In genomic region chr13:102394158-102395053, GRCh38 we compare ENCODE assay signal across 9 cellular contexts. TPM values are rescaled to one million over a fixed set of nuclear protein-coding genes. Genes with fewer than 3 reads are reported as not detected.
DNase-seq lines count a peak whose midpoint lies in the region; ATAC-seq, FAIRE-seq and TF ChIP-seq lines count a peak whose summit lies in the region.
"Had no signal": no experiment of that assay in that cellular context is flagged by ENCODE, and none has a peak within 500 bp of the region (broad histone marks: within the 10 kb centered on the region; RNA-seq: fewer than 3 reads in every experiment).

No MANE protein-coding gene starts in this region.

- peak overlapping the region; percentile 33 for H3K4me2 ChIP-seq in endothelial cell of umbilical vein (ENCODE audit: insufficient read depth, low read length)

- H3K9ac ChIP-seq in endothelial cell of umbilical vein (replicated peaks; ENCODE audit: extremely low read depth, insufficient read depth, low read length), result peak overlapping the region; percentile 41

- POLR2A ChIA-PET in A673 (lab: Charles Lee; ENCODE audit: low non-redundant PET) (no interaction called here), endothelial cell of umbilical vein (lab: Charles Lee) (no interaction called here)

- BruUV-seq in A673 (replicated peaks; lab: Mats Ljungman, UMichigan) (no TSS peak), endothelial cell of umbilical vein (replicated peaks; lab: Mats Ljungman, UMichigan) (TSS peak; percentile 71)

- H3K9me3 ChIP-seq in A673 (ENCODE audit: low read depth, low read length, poor library complexity, severe bottlenecking), result no peaks in the 10 kb centered on the region
- no peaks in the 10 kb centered on the region for H3K9me3 ChIP-seq in endothelial cell of umbilical vein (replicated peaks; ENCODE audit: control insufficient read depth, insufficient read depth, low read length)
- no peaks in the 10 kb centered on the region for H3K9me3 ChIP-seq in mesodermal cell (ENCODE audit: control insufficient read depth, low read length)

- intact Hi-C loops in A673 (cut with micrococcal nuclease; ENCODE audit: unreplicated experiment) (loop anchor here (2.0 to 5.0 kb wide), 2 partner anchors 68 to 262 kb away; no protein-coding TSS in a partner anchor), endothelial cell of umbilical vein (cut with micrococcal nuclease) (loop anchor here (2.0 to 5.0 kb wide), 3 partner anchors 197 to 453 kb away; partner anchors contain the start of genes ERCC5 and TEX30)

- 0 to 1% methylated on average over 53 to 60 of the region's 72 CpGs for WGBS in mesodermal cell (ENCODE audit: insufficient coverage in 2 of 2), 2 experiments

- H3K27ac ChIP-seq in A673 (ENCODE audit: low read depth, low read length, poor library complexity, severe bottlenecking), result peak overlapping the region; percentile 98
- no peak overlapping the region for H3K27ac ChIP-seq in endothelial cell of umbilical vein (ENCODE audit: insufficient read depth, low read depth, low read length)
- peak overlapping the region; percentile 50 for H3K27ac ChIP-seq in mesodermal cell (ENCODE audit: low read depth, low read length, severe bottlenecking)
- H3K27ac ChIP-seq: C4-2B had no signal

- no peaks in the 10 kb centered on the region for H3K9me1 ChIP-seq in endothelial cell of umbilical vein (replicated peaks; ENCODE audit: control insufficient read depth, extremely low read depth, insufficient read depth, low read length)

- H3K4me1 ChIP-seq in A673 (ENCODE audit: insufficient read depth, low read length, poor library complexity, severe bottlenecking), result peaks cover 65% of the 10 kb centered on the region
- H3K4me1 ChIP-seq in endothelial cell of umbilical vein (ENCODE audit: control insufficient read depth, extremely low read depth, insufficient read depth, low read length), result peaks cover 9% of the 10 kb centered on the region
- H3K4me1 ChIP-seq in mesodermal cell (ENCODE audit: control insufficient read depth, insufficient read depth, low read length, poor library complexity, severe bottlenecking), result peaks cover 3% of the 10 kb centered on the region

- FAIRE-seq in endothelial cell of umbilical vein (lab: Jason Lieb, UNC), result peak; percentile 88

- CTCF ChIA-PET in A673 (lab: Charles Lee) (no interaction called here), endothelial cell of umbilical vein (lab: Charles Lee) (interaction anchor here (1.4 to 1.8 kb wide), 2 partner anchors 9 to 253 kb away, joined by 5 to 6 read pairs; no protein-coding TSS in a partner anchor)

- no peaks in the 10 kb centered on the region for H4K20me1 ChIP-seq in endothelial cell of umbilical vein (replicated peaks; ENCODE audit: control insufficient read depth, extremely low read depth, insufficient read depth, low read length)

- H3K4me3 ChIP-seq in A673 (ENCODE audit: low read depth, low read length, poor library complexity, severe bottlenecking) (peak overlapping the region; percentile 73), endothelial cell of umbilical vein (replicated peaks in 1 of 3; ENCODE audit: insufficient read depth in 1 of 3, low read depth in 1 of 3, low read length in 3 of 3) (peak overlapping the region; percentile 60 to 68 (median 65)), mesodermal cell (ENCODE audit: extremely low read depth, insufficient read depth, low read length, poor library complexity, severe bottlenecking) (peak overlapping the region; percentile 68)

- TF ChIP-seq POLR2A in endothelial cell of umbilical vein (IDR thresholded peaks at IDR 0.05; ENCODE audit: low read depth, low read length), result no peak

- TF ChIP-seq CTCF in A673 (conservative IDR thresholded peaks at IDR 0.05; ENCODE audit: low read depth, low read length) (peak; percentile 53), endothelial cell of umbilical vein (IDR thresholded peaks at IDR 0.05; ENCODE audit: extremely low read depth in 1 of 2, insufficient read depth in 1 of 2, low read depth in 1 of 2, low read length in 2 of 2) (peak in 1 of 2 donors; percentile 30)

- peak; percentile 98 for ATAC-seq in GM18907 (IDR thresholded peaks at IDR 0.05; ENCODE audit: unreplicated experiment)
- ATAC-seq in HG03159 (IDR thresholded peaks at IDR 0.05; ENCODE audit: unreplicated experiment), result peak; percentile 94

- dilution Hi-C loops in endothelial cell of umbilical vein (cut with MboI; ENCODE audit: extremely low pct_ligation_motif_present, low sequenced_read_pairs), result no loop called here

- H2AFZ ChIP-seq in endothelial cell of umbilical vein (ENCODE audit: low read depth, low read length), result peak overlapping the region; percentile 93

- H3K27me3 ChIP-seq in A673 (replicated peaks; ENCODE audit: insufficient read depth, low read depth, low read length, poor library complexity), result no peaks in the 10 kb centered on the region
- peaks cover 11 to 26% of the 10 kb centered on the region in 2 experiments for H3K27me3 ChIP-seq in endothelial cell of umbilical vein (ENCODE audit: control insufficient read depth in 2 of 2, insufficient read depth in 2 of 2, low read length in 2 of 2)

- no peaks in the 10 kb centered on the region for H3K79me2 ChIP-seq in endothelial cell of umbilical vein (ENCODE audit: control insufficient read depth, insufficient read depth, low read length)

- no peaks in the 10 kb centered on the region for H3K36me3 ChIP-seq in A673 (ENCODE audit: insufficient read depth, low read length, poor library complexity, severe bottlenecking)
- no peaks in the 10 kb centered on the region for H3K36me3 ChIP-seq in endothelial cell of umbilical vein (ENCODE audit: control insufficient read depth in 2 of 2, extremely low read depth in 1 of 2, insufficient read depth in 2 of 2, low read length in 2 of 2)
- no peaks in the 10 kb centered on the region for H3K36me3 ChIP-seq in mesodermal cell (ENCODE audit: control insufficient read depth, insufficient read depth, low read length)

- DNase-seq in A673 (ENCODE audit: low spot score), result peak; percentile 97
- DNase-seq in NCI-H524 (lab: John Stamatoyannopoulos, UW), result peak; percentile 89 to 94
- peak; percentile 87 for DNase-seq in activated CD8-positive, alpha-beta memory T cell treated with anti-CD3 and anti-CD28 coated beads, Interleukin-2, amount 50 U/mL, for 24 hours (ENCODE audit: extremely low read depth)
- DNase-seq in endothelial cell of umbilical vein (ENCODE audit: low read depth, low spot score), result peak; percentile 75
- DNase-seq in stimulated activated CD8-positive, alpha-beta memory T cell treated with anti-CD3 and anti-CD28 coated beads, Interleukin-15, amount 100 ng/mL, for 1 hour (ENCODE audit: low read depth), result peak; percentile 94

TF ChIP-seq in endothelial cell of umbilical vein, 7 proteins besides CTCF, POLR2A, EP300 and RAD21:
- TF ChIP-seq JUN (IDR thresholded peaks at IDR 0.05; ENCODE audit: borderline replicate concordance, insufficient read depth, insufficient read length, low read depth) (no peak), FOS (IDR thresholded peaks at IDR 0.05; ENCODE audit: borderline replicate concordance, insufficient read depth, low read length) (no peak), POLR2AphosphoS5 (IDR thresholded peaks at IDR 0.05; ENCODE audit: insufficient read depth, low read depth, low read length) (peak; percentile 40), GATA2 (IDR thresholded peaks at IDR 0.05; ENCODE audit: insufficient read depth, insufficient read length, low read depth, low read length) (no peak), MYC (IDR thresholded peaks at IDR 0.05; ENCODE audit: low read depth, low read length) (no peak), EZH2 (IDR thresholded peaks at IDR 0.05; ENCODE audit: borderline replicate concordance, low read depth, low read length, severe bottlenecking) (peak; percentile 25)
- TF ChIP-seq, protein P1, sequence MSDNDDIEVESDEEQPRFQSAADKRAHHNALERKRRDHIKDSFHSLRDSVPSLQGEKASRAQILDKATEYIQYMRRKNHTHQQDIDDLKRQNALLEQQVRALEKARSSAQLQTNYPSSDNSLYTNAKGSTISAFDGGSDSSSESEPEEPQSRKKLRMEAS (IDR thresholded peaks at IDR 0.05; ENCODE audit: insufficient read depth, insufficient read length), result no peak
TF ChIP-seq in endothelial cell of umbilical vein: peak in this region for 2.

RNA-seq across cellular contexts. Expression of gene FGF14, which starts 7.4 kb away (rescaled TPM):
- total RNA-seq in A673 (2021), result 19.7 and 20.4 TPM in 2 replicates
- total RNA-seq in endothelial cell of umbilical vein, result not detected in 2 replicates
- polyA plus RNA-seq in endothelial cell of umbilical vein, result not detected in 2 replicates
- polyA plus RNA-seq in endothelial cell of umbilical vein (2011; cell fraction: cytosol; rRNA removed), result not detected in 2 replicates
- not detected in 2 replicates for polyA plus RNA-seq in endothelial cell of umbilical vein (2011; cell fraction: nucleus; rRNA removed)
- polyA plus RNA-seq in endothelial cell of umbilical vein (2012), result 0.05 and 0.29 TPM in 2 replicates
- not detected in 2 replicates for polyA minus RNA-seq in endothelial cell of umbilical vein
- not detected for polyA minus RNA-seq in endothelial cell of umbilical vein (2011; cell fraction: cytosol; rRNA and poly(A)+ RNA removed)
- polyA minus RNA-seq in endothelial cell of umbilical vein (2011; cell fraction: nucleus; rRNA and poly(A)+ RNA removed), result not detected in 2 replicates
- polyA plus RNA-seq in mesodermal cell (2013, experiment 1 of 2), result 1.00 TPM
- polyA plus RNA-seq in mesodermal cell (2013, experiment 2 of 2), result 0.71 TPM

Comparison
In these comparisons a context has a peak if more than half of its experiments do, and no peak if none do; other contexts are left out.
1. RNA of gene FGF14, which starts 7.4 kb away (total RNA-seq): 19.7 to 20.4 TPM in A673; not detected in endothelial cell of umbilical vein; every median in the first group is over 10 times any median in the second.
2. Peak in every context shown above with its lines, with median percentiles within 50 percentile points of each other: DNase-seq and H3K4me3 ChIP-seq.